Comparison of ENCODE assay signal across 17 cellular contexts in the genomic region with DNA sequence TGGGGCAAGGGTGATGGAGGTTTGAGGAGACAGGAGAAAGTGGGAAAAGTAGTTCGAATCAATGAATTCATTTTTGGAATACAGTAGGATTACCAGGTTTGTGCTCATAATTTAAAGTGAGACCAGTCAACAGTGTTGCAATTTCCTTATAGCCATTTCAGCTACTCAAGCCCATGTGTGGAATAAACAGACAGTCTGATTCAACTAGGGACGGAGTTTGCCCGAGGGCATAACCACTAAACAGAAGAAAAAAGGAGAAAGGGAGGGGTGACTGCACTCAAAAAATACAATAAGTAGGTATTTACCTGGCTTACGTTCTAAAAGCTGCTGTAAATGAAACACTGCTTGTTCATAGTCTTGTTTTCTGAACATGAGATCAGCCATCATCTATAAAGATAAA. TPM values are rescaled to one million over a fixed set of nuclear protein-coding genes. Genes with fewer than 3 reads are reported as not detected.
A peak's percentile ranks its signal among the peaks of the same experiment; 100 is the strongest.
DNase-seq lines count a peak whose midpoint lies in the region; ATAC-seq, FAIRE-seq and TF ChIP-seq lines count a peak whose summit lies in the region.
"Had no signal": no experiment of that assay in that cellular context is flagged by ENCODE, and none has a peak within 500 bp of the region (broad histone marks: within the 10 kb centered on the region; RNA-seq: fewer than 3 reads in every experiment).

No MANE protein-coding gene starts in this region.

- peak; percentile 3 for DNase-seq in SK-N-SH
- peak; percentile 80 for DNase-seq in RPMI7951 (ENCODE audit: low read depth)
- peak; percentile 39 for DNase-seq in fibroblast of villous mesenchyme (ENCODE audit: low read depth)
- DNase-seq in RCC 7860 (ENCODE audit: low spot score): no peak
- DNase-seq in D721Med (ENCODE audit: insufficient read length, low spot score): no peak
- DNase-seq in brain microvascular endothelial cell: no peak
- DNase-seq in stimulated activated effector memory CD8-positive, alpha-beta T cell treated with anti-CD3 and anti-CD28 coated beads, Interleukin-12 subunit alpha, Interleukin-12 subunit beta, amount 100 ng/mL, for 72 hours (ENCODE audit: low spot score in 2 of 2): no peak
- DNase-seq: activated naive CD4-positive, alpha-beta T cell treated with anti-CD3 and anti-CD28 coated beads, Interleukin-2, amount 50 U/mL, for 16 hours; COR-L47; effector CD4-positive, alpha-beta T cell; GF-D8; NCI-H2107 had no signal

- peaks cover 14% of the 10 kb centered on the region for H3K4me1 Mint-ChIP-seq in stimulated activated effector memory CD8-positive, alpha-beta T cell treated with anti-CD3 and anti-CD28 coated beads, Interleukin-12 subunit alpha, Interleukin-12 subunit beta, amount 100 ng/mL, for 72 hours

- peaks cover 64 to 75% of the 10 kb centered on the region in 2 experiments for H3K36me3 ChIP-seq in SK-N-SH (replicated peaks in 1 of 2; ENCODE audit: control insufficient read depth in 1 of 2, insufficient read depth in 2 of 2, low read length in 1 of 2)
- H3K36me3 ChIP-seq in brain microvascular endothelial cell (replicated peaks): peaks cover 10% of the 10 kb centered on the region

- H2AFZ ChIP-seq in SK-N-SH (ENCODE audit: low read depth): no peak overlapping the region

- FAIRE-seq in RCC 7860 (lab: Jason Lieb, UNC): no peak
- no peak for FAIRE-seq in D721Med (lab: Jason Lieb, UNC)

- H3K9me2 ChIP-seq in SK-N-SH: no peaks in the 10 kb centered on the region

- H3K79me2 ChIP-seq in SK-N-SH (ENCODE audit: insufficient read depth): no peaks in the 10 kb centered on the region

- no peaks in the 10 kb centered on the region for H4K20me1 ChIP-seq in SK-N-SH (ENCODE audit: insufficient read depth)

- CTCF ChIA-PET in SK-N-SH (lab: Yijun Ruan, JAX): no interaction called here

- no peak for TF ChIP-seq RAD21 in SK-N-SH (IDR thresholded peaks at IDR 0.05; ENCODE audit: low read length)

- H3K27me3 ChIP-seq in SK-N-SH (ENCODE audit: insufficient read depth) (no peaks in the 10 kb centered on the region), brain microvascular endothelial cell (replicated peaks) (no peaks in the 10 kb centered on the region)
- H3K27me3 ChIP-seq: suprapubic skin had no signal

- no peak overlapping the region for H3K4me2 ChIP-seq in SK-N-SH

- no peak overlapping the region for H3K9ac ChIP-seq in SK-N-SH

- no peak overlapping the region for H3K4me3 ChIP-seq in SK-N-SH (ENCODE audit: low read depth in 2 of 2, low read length in 1 of 2)
- H3K4me3 ChIP-seq in fibroblast of villous mesenchyme (ENCODE audit: low read depth, low read length): no peak overlapping the region
- H3K4me3 ChIP-seq in brain microvascular endothelial cell (ENCODE audit: low read depth, low read length): no peak overlapping the region
- H3K4me3 ChIP-seq: lung, suprapubic skin had no signal

- POLR2A ChIA-PET in SK-N-SH (lab: Yijun Ruan, JAX): no interaction called here

- in situ Hi-C loops in brain microvascular endothelial cell (cut with HindIII; ENCODE audit: low pct_ligation_motif_present, low sequenced_read_pairs): no loop called here

- H3K27ac ChIP-seq in SK-N-SH (ENCODE audit: low read depth in 2 of 2, low read length in 1 of 2) (no peak overlapping the region; a peak in 1 of 4 replicates), brain microvascular endothelial cell (no peak overlapping the region)
- H3K27ac ChIP-seq: suprapubic skin had no signal

- peaks cover 0 to 2% of the 10 kb centered on the region in 2 experiments; a peak in 1 of 4 replicates for H3K4me1 ChIP-seq in SK-N-SH (ENCODE audit: control insufficient read depth in 1 of 2, insufficient read depth in 2 of 2, low read depth in 1 of 2, low read length in 1 of 2)

- H3K36me3 Mint-ChIP-seq in stimulated activated effector memory CD8-positive, alpha-beta T cell treated with anti-CD3 and anti-CD28 coated beads, Interleukin-12 subunit alpha, Interleukin-12 subunit beta, amount 100 ng/mL, for 72 hours: peaks cover 93% of the 10 kb centered on the region

- no peak for TF ChIP-seq EP300 in SK-N-SH (IDR thresholded peaks at IDR 0.05; ENCODE audit: borderline replicate concordance in 1 of 2, low read depth in 1 of 2, low read length in 1 of 2)

- no peak overlapping the region for H3K4me3 Mint-ChIP-seq in stimulated activated effector memory CD8-positive, alpha-beta T cell treated with anti-CD3 and anti-CD28 coated beads, Interleukin-12 subunit alpha, Interleukin-12 subunit beta, amount 100 ng/mL, for 72 hours
- H3K4me3 Mint-ChIP-seq: nephron had no signal

- H3K9me3 Mint-ChIP-seq in stimulated activated effector memory CD8-positive, alpha-beta T cell treated with anti-CD3 and anti-CD28 coated beads, Interleukin-12 subunit alpha, Interleukin-12 subunit beta, amount 100 ng/mL, for 72 hours: no peaks in the 10 kb centered on the region
- H3K9me3 Mint-ChIP-seq: nephron had no signal

- no peaks in the 10 kb centered on the region for H3F3A ChIP-seq in SK-N-SH (replicated peaks; ENCODE audit: insufficient read depth)

- H3K27ac Mint-ChIP-seq in stimulated activated effector memory CD8-positive, alpha-beta T cell treated with anti-CD3 and anti-CD28 coated beads, Interleukin-12 subunit alpha, Interleukin-12 subunit beta, amount 100 ng/mL, for 72 hours: no peak overlapping the region

- no peaks in the 10 kb centered on the region for H3K9me3 ChIP-seq in SK-N-SH
- H3K9me3 ChIP-seq: suprapubic skin had no signal

- ATAC-seq in SK-N-SH treated with all-trans-retinoic acid at 6 μM for 48 hours: no peak
- no peak for ATAC-seq in stimulated activated effector memory CD8-positive, alpha-beta T cell treated with anti-CD3 and anti-CD28 coated beads, Interleukin-12 subunit alpha, Interleukin-12 subunit beta, amount 100 ng/mL, for 72 hours
- ATAC-seq: activated CD4-positive, CD25-positive, alpha-beta regulatory T cell treated with anti-CD3 and anti-CD28 coated beads, Interleukin-2, amount 50 U/mL, for 24 hours had no signal

- no peak for TF ChIP-seq CTCF in SK-N-SH (IDR thresholded peaks at IDR 0.05)
- TF ChIP-seq CTCF in fibroblast of villous mesenchyme (IDR thresholded peaks at IDR 0.05; ENCODE audit: insufficient read depth, low read depth, low read length): no peak
- no peak for TF ChIP-seq CTCF in D721Med (IDR thresholded peaks at IDR 0.05; ENCODE audit: insufficient read depth, missing control alignments)
- TF ChIP-seq CTCF in brain microvascular endothelial cell (IDR thresholded peaks at IDR 0.05; ENCODE audit: low read depth, low read length, missing control alignments): no peak

- whole genome bisulfite sequencing in SK-N-SH (ENCODE audit: low lambda C conversion rate): 82% methylated on average over 4 of the region's 4 CpGs

TF ChIP-seq in SK-N-SH, 30 proteins besides CTCF, POLR2A, EP300 and RAD21:
- TF ChIP-seq JUND (IDR thresholded peaks at IDR 0.05): no peak
- TF ChIP-seq, protein P1, sequence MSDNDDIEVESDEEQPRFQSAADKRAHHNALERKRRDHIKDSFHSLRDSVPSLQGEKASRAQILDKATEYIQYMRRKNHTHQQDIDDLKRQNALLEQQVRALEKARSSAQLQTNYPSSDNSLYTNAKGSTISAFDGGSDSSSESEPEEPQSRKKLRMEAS (IDR thresholded peaks at IDR 0.05; ENCODE audit: low read depth): no peak
- TF ChIP-seq EZH2phosphoT487 (IDR thresholded peaks at IDR 0.05; ENCODE audit: borderline replicate concordance, low read depth): no peak
- TF ChIP-seq TCF12 (IDR thresholded peaks at IDR 0.05): no peak
- no peak for TF ChIP-seq TAF1 (IDR thresholded peaks at IDR 0.05; ENCODE audit: borderline replicate concordance, low read depth, low read length)
- TF ChIP-seq, protein P2, sequence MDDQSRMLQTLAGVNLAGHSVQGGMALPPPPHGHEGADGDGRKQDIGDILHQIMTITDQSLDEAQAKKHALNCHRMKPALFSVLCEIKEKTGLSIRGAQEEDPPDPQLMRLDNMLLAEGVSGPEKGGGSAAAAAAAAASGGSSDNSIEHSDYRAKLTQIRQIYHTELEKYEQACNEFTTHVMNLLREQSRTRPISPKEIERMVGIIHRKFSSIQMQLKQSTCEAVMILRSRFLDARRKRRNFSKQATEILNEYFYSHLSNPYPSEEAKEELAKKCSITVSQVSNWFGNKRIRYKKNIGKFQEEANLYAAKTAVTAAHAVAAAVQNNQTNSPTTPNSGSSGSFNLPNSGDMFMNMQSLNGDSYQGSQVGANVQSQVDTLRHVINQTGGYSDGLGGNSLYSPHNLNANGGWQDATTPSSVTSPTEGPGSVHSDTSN (IDR thresholded peaks at IDR 0.05): no peak
- TF ChIP-seq FOSL2 (IDR thresholded peaks at IDR 0.05; ENCODE audit: borderline replicate concordance, low read depth): no peak

TF ChIP-seq in SK-N-SH treated with all-trans-retinoic acid at 6 μM for 48 hours, 23 proteins besides CTCF, POLR2A, EP300 and RAD21:
- TF ChIP-seq PPARA (CRISPR knock-in tag; IDR thresholded peaks at IDR 0.05; ENCODE audit: borderline replicate concordance): no peak

RNA-seq across cellular contexts. Expression of a gene that starts 55.2 kb away (rescaled TPM):
- polyA plus RNA-seq in SK-N-SH (2012; rRNA removed): 9.6 and 10.1 TPM in 2 replicates
- polyA plus RNA-seq in SK-N-SH (2012; cell fraction: cytosol; rRNA removed): 7.6 and 9.2 TPM in 2 replicates
- polyA plus RNA-seq in SK-N-SH (2012; cell fraction: nucleus; rRNA removed): 19.7 and 29.3 TPM in 2 replicates
- total RNA-seq in RPMI7951 (2014; rRNA removed; shearing (Covaris generic)): 23.7 and 27.0 TPM in 2 replicates
- 25.4 and 34.5 TPM in 2 replicates for total RNA-seq in fibroblast of villous mesenchyme

Comparison
In these comparisons a context has a peak if more than half of its experiments do, and no peak if none do; other contexts are left out.
1. DNase-seq: peak in SK-N-SH (single experiment), RPMI7951 (single experiment) and fibroblast of villous mesenchyme (single experiment); none in RCC 7860 (single experiment), D721Med (single experiment), brain microvascular endothelial cell (single experiment) and stimulated activated effector memory CD8-positive, alpha-beta T cell treated with anti-CD3 and anti-CD28 coated beads, Interleukin-12 subunit alpha, Interleukin-12 subunit beta, amount 100 ng/mL, for 72 hours (0 of 2).